In the genomic region with DNA sequence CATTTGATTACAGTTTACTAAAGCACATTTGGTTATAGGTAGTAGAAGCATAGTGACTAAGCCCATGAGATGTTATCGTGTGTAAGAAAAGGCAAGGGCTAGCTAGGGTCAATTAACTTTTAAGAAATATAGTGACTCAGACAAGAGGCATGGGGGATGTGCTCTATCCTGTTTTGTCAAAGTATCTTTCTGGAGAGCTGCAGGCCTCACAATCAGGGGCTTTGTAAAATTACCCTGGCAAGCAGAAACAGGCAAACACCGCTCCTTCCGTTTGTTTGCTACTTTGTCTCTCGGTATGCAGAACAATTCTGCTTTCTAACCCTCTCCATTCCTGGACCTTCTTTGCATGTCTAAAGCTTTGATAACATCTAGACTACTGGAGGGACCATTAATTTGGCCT, we compare ENCODE assay signal across 13 cellular contexts. TPM values are rescaled to one million over a fixed set of nuclear protein-coding genes. Genes with fewer than 3 reads are reported as not detected.
DNase-seq lines count a peak whose midpoint lies in the region; FAIRE-seq and TF ChIP-seq lines count a peak whose summit lies in the region.
"Had no signal": no experiment of that assay in that cellular context is flagged by ENCODE, and none has a peak within 500 bp of the region (broad histone marks: within the 10 kb centered on the region; RNA-seq: fewer than 3 reads in every experiment).

No MANE protein-coding gene starts in this region.

- peak overlapping the region; percentile 92 for H3K27ac Mint-ChIP-seq in neural crest cell (ENCODE audit: unreplicated experiment)
- H3K27ac Mint-ChIP-seq: activated naive CD4-positive, alpha-beta T cell treated with anti-CD3 and anti-CD28 coated beads, Interleukin-2, amount 50 U/mL, for 72 hours had no signal

- H3K36me3 ChIP-seq in WERI-Rb-1: no peaks in the 10 kb centered on the region
- H3K36me3 ChIP-seq: BLaER1, left lung had no signal

- TF ChIP-seq CTCF in neural crest cell (conservative IDR thresholded peaks at IDR 0.05) (no peak), D721Med (IDR thresholded peaks at IDR 0.05; ENCODE audit: insufficient read depth, missing control alignments) (no peak), WERI-Rb-1 (IDR thresholded peaks at IDR 0.05; ENCODE audit: low read depth, low read length) (no peak)

- no peak overlapping the region for H3K4me3 ChIP-seq in WERI-Rb-1 (ENCODE audit: low read depth, low read length)
- H3K4me3 ChIP-seq: BLaER1, left lung had no signal

- H3K27me3 Mint-ChIP-seq in neural crest cell (ENCODE audit: low read depth): no peaks in the 10 kb centered on the region

- H3K9me3 ChIP-seq in WERI-Rb-1 (ENCODE audit: severe bottlenecking): no peaks in the 10 kb centered on the region
- H3K9me3 ChIP-seq: BLaER1, left lung had no signal

- H3K27ac ChIP-seq in epithelial cell of prostate (peak overlapping the region; percentile 91), WERI-Rb-1 (no peak overlapping the region)
- H3K27ac ChIP-seq: BLaER1, HL-60, left lung had no signal

- DNase-seq in ELF-1 (ENCODE audit: low read depth, low spot score): peak; percentile 79
- peak; percentile 78 for DNase-seq in epithelial cell of prostate (ENCODE audit: low read depth, low spot score)
- no peak for DNase-seq in neural crest cell (ENCODE audit: low read depth, low spot score)
- no peak for DNase-seq in RCC 7860 (ENCODE audit: low spot score)
- no peak for DNase-seq in D721Med (ENCODE audit: insufficient read length, low spot score)
- DNase-seq in NCI-H2227 (lab: John Stamatoyannopoulos, UW; ENCODE audit: unreplicated experiment): no peak
- no peak for DNase-seq in WERI-Rb-1
- DNase-seq: NCI-H187 had no signal

- H3K4me1 Mint-ChIP-seq in neural crest cell: peaks cover 29% of the 10 kb centered on the region

- H3K27me3 ChIP-seq in WERI-Rb-1 (ENCODE audit: insufficient read depth, low read depth, severe bottlenecking): no peaks in the 10 kb centered on the region
- H3K27me3 ChIP-seq: BLaER1, left lung had no signal

- peak overlapping the region; percentile 74 for H3K4me3 Mint-ChIP-seq in neural crest cell

- H3K9me3 Mint-ChIP-seq in neural crest cell: peaks cover 3% of the 10 kb centered on the region
- H3K9me3 Mint-ChIP-seq: activated naive CD4-positive, alpha-beta T cell treated with anti-CD3 and anti-CD28 coated beads, Interleukin-2, amount 50 U/mL, for 72 hours had no signal

- H3K36me3 Mint-ChIP-seq in neural crest cell (ENCODE audit: low read depth): no peaks in the 10 kb centered on the region
- H3K36me3 Mint-ChIP-seq: activated naive CD4-positive, alpha-beta T cell treated with anti-CD3 and anti-CD28 coated beads, Interleukin-2, amount 50 U/mL, for 72 hours had no signal

- FAIRE-seq in RCC 7860 (lab: Jason Lieb, UNC) (no peak), D721Med (lab: Jason Lieb, UNC) (no peak)

TF ChIP-seq in PFSK-1, 5 proteins besides CTCF, POLR2A, EP300 and RAD21:
- TF ChIP-seq POLR2AphosphoS5 (IDR thresholded peaks at IDR 0.05; ENCODE audit: low read depth, low read length) (no peak), FOXP2 (optimal IDR thresholded peaks at IDR 0.05; ENCODE audit: borderline replicate concordance, extremely low read depth, extremely low read length, insufficient read depth) (no peak), TAF1 (IDR thresholded peaks at IDR 0.05; ENCODE audit: borderline replicate concordance, insufficient read depth, low read length) (no peak), SIN3A (IDR thresholded peaks at IDR 0.05; ENCODE audit: borderline replicate concordance, insufficient read depth, low read length) (0 out of 2 replicates have a peak, but pooled peaks have one; percentile 35)
- TF ChIP-seq, protein P1, sequence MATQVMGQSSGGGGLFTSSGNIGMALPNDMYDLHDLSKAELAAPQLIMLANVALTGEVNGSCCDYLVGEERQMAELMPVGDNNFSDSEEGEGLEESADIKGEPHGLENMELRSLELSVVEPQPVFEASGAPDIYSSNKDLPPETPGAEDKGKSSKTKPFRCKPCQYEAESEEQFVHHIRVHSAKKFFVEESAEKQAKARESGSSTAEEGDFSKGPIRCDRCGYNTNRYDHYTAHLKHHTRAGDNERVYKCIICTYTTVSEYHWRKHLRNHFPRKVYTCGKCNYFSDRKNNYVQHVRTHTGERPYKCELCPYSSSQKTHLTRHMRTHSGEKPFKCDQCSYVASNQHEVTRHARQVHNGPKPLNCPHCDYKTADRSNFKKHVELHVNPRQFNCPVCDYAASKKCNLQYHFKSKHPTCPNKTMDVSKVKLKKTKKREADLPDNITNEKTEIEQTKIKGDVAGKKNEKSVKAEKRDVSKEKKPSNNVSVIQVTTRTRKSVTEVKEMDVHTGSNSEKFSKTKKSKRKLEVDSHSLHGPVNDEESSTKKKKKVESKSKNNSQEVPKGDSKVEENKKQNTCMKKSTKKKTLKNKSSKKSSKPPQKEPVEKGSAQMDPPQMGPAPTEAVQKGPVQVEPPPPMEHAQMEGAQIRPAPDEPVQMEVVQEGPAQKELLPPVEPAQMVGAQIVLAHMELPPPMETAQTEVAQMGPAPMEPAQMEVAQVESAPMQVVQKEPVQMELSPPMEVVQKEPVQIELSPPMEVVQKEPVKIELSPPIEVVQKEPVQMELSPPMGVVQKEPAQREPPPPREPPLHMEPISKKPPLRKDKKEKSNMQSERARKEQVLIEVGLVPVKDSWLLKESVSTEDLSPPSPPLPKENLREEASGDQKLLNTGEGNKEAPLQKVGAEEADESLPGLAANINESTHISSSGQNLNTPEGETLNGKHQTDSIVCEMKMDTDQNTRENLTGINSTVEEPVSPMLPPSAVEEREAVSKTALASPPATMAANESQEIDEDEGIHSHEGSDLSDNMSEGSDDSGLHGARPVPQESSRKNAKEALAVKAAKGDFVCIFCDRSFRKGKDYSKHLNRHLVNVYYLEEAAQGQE (IDR thresholded peaks at IDR 0.05; ENCODE audit: insufficient read depth in 1 of 2, low read depth in 2 of 2, low read length in 2 of 2): 0 out of 4 replicates have a peak, but pooled peaks of 1 of the 2 experiments have one; percentile 12

RNA-seq across cellular contexts. Expression of a gene that starts 26.0 kb away (rescaled TPM):
- 33.6 TPM for polyA plus RNA-seq in PFSK-1 (2012; ENCODE audit: insufficient read length, low read depth)
- 18.6 and 19.5 TPM in 2 replicates for total RNA-seq in neural crest cell

RNA-seq across cellular contexts. Expression of a gene that starts 37.6 kb away (rescaled TPM):
- polyA plus RNA-seq in PFSK-1 (2012; ENCODE audit: insufficient read length, low read depth): 846 TPM
- total RNA-seq in neural crest cell: 330 and 365 TPM in 2 replicates

Comparison
In these comparisons a context has a peak if more than half of its experiments do, and no peak if none do; other contexts are left out.
1. DNase-seq: peak in ELF-1 (single experiment) and epithelial cell of prostate (single experiment); none in neural crest cell (single experiment), RCC 7860 (single experiment), D721Med (single experiment), NCI-H2227 (single experiment) and WERI-Rb-1 (single experiment).